Comparison of ENCODE assay signal across 29 cellular contexts in genomic region chr5:38009754-38010386, GRCh38.
"Had no signal": no experiment of that assay in that cellular context is flagged by ENCODE, and none has a peak within 500 bp of the region (broad histone marks: within the 10 kb centered on the region; RNA-seq: fewer than 3 reads in every experiment).

No MANE protein-coding gene starts in this region.

- FAIRE-seq: colon, endometrium, frontal cortex had no signal

- H3K27ac ChIP-seq: breast epithelium, epithelial cell of prostate, left lung, lower lobe of right lung, neutrophil, tibial nerve had no signal

- H3K9me3 Mint-ChIP-seq: activated B cell treated with CpG ODN at 0.5 μM for 24 hours; activated naive CD4-positive, alpha-beta T cell treated with anti-CD3 and anti-CD28 coated beads, Interleukin-2, amount 50 U/mL, for 24 hours; activated naive CD8-positive, alpha-beta T cell treated with anti-CD3 and anti-CD28 coated beads, Interleukin-2, amount 50 U/mL, for 24 hours; activated T-helper 2 cell treated with anti-CD3 and anti-CD28 coated beads, Interferon-gamma antibody, Interleukin-2, Interleukin-4, amounts not matched to agents 10 μg/mL and 5 μg/mL and 100 μg/mL, durations not matched to agents 14 hours and 24 hours and 36 hours; T-helper 2 cell treated with Interferon-gamma antibody and Interleukin-4, amounts not matched to agents 5 μg/mL and 100 μg/mL, for 36 hours had no signal

- H3K4me3 Mint-ChIP-seq: activated B cell treated with CpG ODN at 0.5 μM for 24 hours; activated CD8-positive, alpha-beta memory T cell treated with anti-CD3 and anti-CD28 coated beads, Interleukin-2, amount 10 ng/mL, durations not matched to agents 7 days and 5 days; activated CD8-positive, alpha-beta T cell treated with anti-CD3 and anti-CD28 coated beads, Interleukin-2, amount 10 ng/mL, durations not matched to agents 7 days and 5 days; activated naive CD4-positive, alpha-beta T cell treated with anti-CD3 and anti-CD28 coated beads, Interleukin-2, amount 50 U/mL, for 24 hours; activated naive CD8-positive, alpha-beta T cell treated with anti-CD3 and anti-CD28 coated beads, Interleukin-2, amount 50 U/mL, for 24 hours; nephron; T-helper 2 cell treated with Interferon-gamma antibody and Interleukin-4, amounts not matched to agents 5 μg/mL and 100 μg/mL, for 36 hours had no signal

- H3K36me3 ChIP-seq: breast epithelium, left lung, lower lobe of right lung, neutrophil, tibial nerve had no signal

- H3K4me3 ChIP-seq: breast epithelium, left lung, lower lobe of right lung, smooth muscle cell, tibial nerve had no signal

- H3K9me3 ChIP-seq: breast epithelium, left lung, lower lobe of right lung, neutrophil, tibial nerve had no signal

- H3K27me3 ChIP-seq: breast epithelium, left lung, neutrophil, tibial nerve had no signal

- ATAC-seq: activated CD8-positive, alpha-beta memory T cell treated with anti-CD3 and anti-CD28 coated beads, Interleukin-2, amount 10 ng/mL, durations not matched to agents 7 days and 5 days; activated CD8-positive, alpha-beta T cell treated with anti-CD3 and anti-CD28 coated beads, Interleukin-2, amount 10 ng/mL, durations not matched to agents 7 days and 5 days; activated naive CD8-positive, alpha-beta T cell treated with anti-CD3 and anti-CD28 coated beads, Interleukin-2, amount 50 U/mL, for 24 hours; left lung; lower lobe of right lung had no signal

- H3K4me2 ChIP-seq: smooth muscle cell had no signal

- H3K27ac Mint-ChIP-seq: activated B cell treated with CpG ODN at 0.5 μM for 24 hours; activated CD8-positive, alpha-beta memory T cell treated with anti-CD3 and anti-CD28 coated beads, Interleukin-2, amount 10 ng/mL, durations not matched to agents 7 days and 5 days; activated CD8-positive, alpha-beta T cell treated with anti-CD3 and anti-CD28 coated beads, Interleukin-2, amount 10 ng/mL, durations not matched to agents 7 days and 5 days; activated naive CD4-positive, alpha-beta T cell treated with anti-CD3 and anti-CD28 coated beads, Interleukin-2, amount 50 U/mL, for 24 hours; activated naive CD8-positive, alpha-beta T cell treated with anti-CD3 and anti-CD28 coated beads, Interleukin-2, amount 50 U/mL, for 24 hours; activated T-helper 2 cell treated with anti-CD3 and anti-CD28 coated beads, Interferon-gamma antibody, Interleukin-2, Interleukin-4, amounts not matched to agents 10 μg/mL and 5 μg/mL and 100 μg/mL, durations not matched to agents 14 hours and 24 hours and 36 hours; progenitor cell of endocrine pancreas; T-helper 2 cell treated with Interferon-gamma antibody and Interleukin-4, amounts not matched to agents 5 μg/mL and 100 μg/mL, for 36 hours had no signal

- H3K36me3 Mint-ChIP-seq: activated CD8-positive, alpha-beta memory T cell treated with anti-CD3 and anti-CD28 coated beads, Interleukin-2, amount 10 ng/mL, durations not matched to agents 7 days and 5 days; activated naive CD4-positive, alpha-beta T cell treated with anti-CD3 and anti-CD28 coated beads, Interleukin-2, amount 50 U/mL, for 24 hours had no signal

- H3K27me3 Mint-ChIP-seq: activated B cell treated with CpG ODN at 0.5 μM for 24 hours; activated CD8-positive, alpha-beta memory T cell treated with anti-CD3 and anti-CD28 coated beads, Interleukin-2, amount 10 ng/mL, durations not matched to agents 7 days and 5 days; activated naive CD4-positive, alpha-beta T cell treated with anti-CD3 and anti-CD28 coated beads, Interleukin-2, amount 50 U/mL, for 24 hours; activated naive CD8-positive, alpha-beta T cell treated with anti-CD3 and anti-CD28 coated beads, Interleukin-2, amount 50 U/mL, for 24 hours had no signal

- DNase-seq: activated B cell treated with CpG ODN at 0.5 μM for 24 hours; activated CD4-positive, alpha-beta T cell treated with anti-CD3 and anti-CD28 coated beads, Interleukin-2, amount 50 U/mL, for 1 hour; activated CD8-positive, alpha-beta memory T cell treated with anti-CD3 and anti-CD28 coated beads, Interleukin-2, amount 10 ng/mL, durations not matched to agents 7 days and 5 days; activated CD8-positive, alpha-beta T cell treated with anti-CD3 and anti-CD28 coated beads, Interleukin-2, amount 10 ng/mL, durations not matched to agents 7 days and 5 days; activated naive CD8-positive, alpha-beta T cell treated with anti-CD3 and anti-CD28 coated beads, Interleukin-2, amount 50 U/mL, for 24 hours; activated T-cell treated with anti-CD3 and anti-CD28 coated beads, Interleukin-2, amount 50 U/mL, for 48 hours; amygdala; central memory CD4-positive, alpha-beta T cell; effector CD8-positive, alpha-beta T cell; kidney glomerular epithelial cell; left lung; lower lobe of right lung; mesendoderm; stimulated activated CD4-positive, alpha-beta T cell treated with anti-CD3 and anti-CD28 coated beads, Interleukin-15, amount 100 ng/mL, for 24 hours; stimulated activated CD4-positive, alpha-beta T cell treated with anti-CD3 and anti-CD28 coated beads, Interleukin-2, amount 100 ng/mL, for 24 hours; stimulated activated naive CD4-positive, alpha-beta T cell had no signal

- H3K4me1 ChIP-seq: breast epithelium, left lung, lower lobe of right lung, tibial nerve had no signal

- H3K4me1 Mint-ChIP-seq: activated B cell treated with CpG ODN at 0.5 μM for 24 hours; activated CD8-positive, alpha-beta memory T cell treated with anti-CD3 and anti-CD28 coated beads, Interleukin-2, amount 10 ng/mL, durations not matched to agents 7 days and 5 days; activated naive CD4-positive, alpha-beta T cell treated with anti-CD3 and anti-CD28 coated beads, Interleukin-2, amount 50 U/mL, for 24 hours; activated naive CD8-positive, alpha-beta T cell treated with anti-CD3 and anti-CD28 coated beads, Interleukin-2, amount 50 U/mL, for 24 hours had no signal
